ENCODE assay signal across 24 cellular contexts in the genomic region with DNA sequence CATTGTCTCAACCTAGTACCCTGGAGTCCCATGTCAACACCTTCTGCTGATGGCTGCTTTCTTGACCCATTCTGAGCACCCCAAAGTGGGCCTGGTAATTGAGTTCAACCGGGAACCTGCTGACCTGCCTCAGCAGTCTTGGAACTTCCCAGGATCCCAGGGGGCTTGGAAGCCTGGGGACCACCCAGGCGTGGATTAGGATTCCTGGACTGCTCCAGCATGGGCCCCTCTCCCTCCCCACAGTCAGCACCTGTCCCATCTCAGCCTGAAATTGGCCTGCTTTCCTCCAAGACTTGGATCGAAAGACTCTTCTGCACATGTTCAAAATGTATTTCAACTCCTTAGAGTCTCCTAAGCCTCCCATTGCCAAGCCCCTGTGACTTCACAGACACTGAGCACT.
"Had no signal": no experiment of that assay in that cellular context is flagged by ENCODE, and none has a peak within 500 bp of the region (broad histone marks: within the 10 kb centered on the region; RNA-seq: fewer than 3 reads in every experiment).

No MANE protein-coding gene starts in this region.

- H3K9ac ChIP-seq: SK-N-SH had no signal

- H3K9me3 ChIP-seq: SK-N-SH had no signal

- H3K27me3 ChIP-seq: brain microvascular endothelial cell, cardiac muscle cell had no signal

- H3K4me3 ChIP-seq: cardiac muscle cell had no signal

- H3K36me3 ChIP-seq: brain microvascular endothelial cell, cardiac muscle cell had no signal

- ATAC-seq: activated CD4-positive, CD25-positive, alpha-beta regulatory T cell treated with anti-CD3 and anti-CD28 coated beads, Interleukin-2, amount 50 U/mL, for 24 hours; activated CD8-positive, alpha-beta T cell treated with anti-CD3 and anti-CD28 coated beads, Interleukin-2, amount 10 ng/mL, durations not matched to agents 7 days and 5 days; PC-3 had no signal

- FAIRE-seq: astrocyte had no signal

- H3K4me1 Mint-ChIP-seq: activated naive CD4-positive, alpha-beta T cell treated with anti-CD3 and anti-CD28 coated beads, Interleukin-2, amount 50 U/mL, for 24 hours had no signal

- H3K9me3 Mint-ChIP-seq: activated naive CD4-positive, alpha-beta T cell treated with anti-CD3 and anti-CD28 coated beads, Interleukin-2, amount 50 U/mL, for 24 hours; T-helper 1 cell treated with Interleukin-12 subunit alpha and Interleukin-12 subunit beta and Interleukin-4 antibody, amounts not matched to agents 30 μg/mL and 1 μg/mL, for 36 hours had no signal

- H3K4me3 Mint-ChIP-seq: activated CD8-positive, alpha-beta T cell treated with anti-CD3 and anti-CD28 coated beads, Interleukin-2, amount 10 ng/mL, durations not matched to agents 7 days and 5 days; activated naive CD4-positive, alpha-beta T cell treated with anti-CD3 and anti-CD28 coated beads, Interleukin-2, amount 50 U/mL, for 24 hours; T-helper 1 cell treated with Interleukin-12 subunit alpha and Interleukin-12 subunit beta and Interleukin-4 antibody, amounts not matched to agents 30 μg/mL and 1 μg/mL, for 36 hours had no signal

- H3K4me2 ChIP-seq: SK-N-SH had no signal

- DNase-seq: activated CD4-positive, alpha-beta T cell treated with anti-CD3 and anti-CD28 coated beads for 48 hours; activated CD4-positive, alpha-beta T cell treated with anti-CD3 and anti-CD28 coated beads, Interleukin-2, amount 50 U/mL, for 4 hours; activated CD8-positive, alpha-beta memory T cell treated with anti-CD3 and anti-CD28 coated beads, Interleukin-2, amount 50 U/mL, for 48 hours; activated CD8-positive, alpha-beta T cell treated with anti-CD3 and anti-CD28 coated beads, Interleukin-2, amount 10 ng/mL, durations not matched to agents 7 days and 5 days; activated T-cell treated with anti-CD3 and anti-CD28 coated beads, Interleukin-2, amount 50 U/mL, for 1 hour; brain microvascular endothelial cell; KG1; NCI-H1048; NCI-H146; NCI-H187 treated with DMSO at 0.1 percent for 48 hours; NCI-H2171; NCI-H2227 treated with DMSO at 0.1 percent for 48 hours; NCI-H446 treated with DMSO at 0.1 percent for 48 hours; NCI-H526 treated with DMSO at 0.1 percent for 48 hours; NCI-H82; NK-92 treated with Interleukin-12 subunit alpha and Interleukin-12 subunit beta, amount 100 ng/mL, for 24 hours; PC-3; SK-N-SH; SW 1271 had no signal

- H3K27ac ChIP-seq: brain microvascular endothelial cell, cardiac muscle cell had no signal

- H3K27ac Mint-ChIP-seq: activated CD8-positive, alpha-beta T cell treated with anti-CD3 and anti-CD28 coated beads, Interleukin-2, amount 10 ng/mL, durations not matched to agents 7 days and 5 days; activated naive CD4-positive, alpha-beta T cell treated with anti-CD3 and anti-CD28 coated beads, Interleukin-2, amount 50 U/mL, for 24 hours; T-helper 1 cell treated with Interleukin-12 subunit alpha and Interleukin-12 subunit beta and Interleukin-4 antibody, amounts not matched to agents 30 μg/mL and 1 μg/mL, for 36 hours had no signal

- H3K36me3 Mint-ChIP-seq: activated naive CD4-positive, alpha-beta T cell treated with anti-CD3 and anti-CD28 coated beads, Interleukin-2, amount 50 U/mL, for 24 hours had no signal
